ENCODE assay signal across 14 cellular contexts in genomic region chr13:90416519-90416918, GRCh38.
DNase-seq lines count a peak whose midpoint lies in the region; ATAC-seq, FAIRE-seq and TF ChIP-seq lines count a peak whose summit lies in the region.
"Had no signal": no experiment of that assay in that cellular context is flagged by ENCODE, and none has a peak within 500 bp of the region (broad histone marks: within the 10 kb centered on the region; RNA-seq: fewer than 3 reads in every experiment).

No MANE protein-coding gene starts in this region.

- H3K36me3 Mint-ChIP-seq in HFFc6 (ENCODE audit: low read depth) (no peaks in the 10 kb centered on the region), astrocyte (ENCODE audit: low read depth, unreplicated experiment) (no peaks in the 10 kb centered on the region)
- no peaks in the 10 kb centered on the region for H3K36me3 Mint-ChIP-seq in stimulated activated memory B cell treated with anti-CD40 and anti-IgM and Interleukin-4, amounts not matched to agents 10 μg/mL and 1 μg/mL and 100 μg/mL, for 72 hours

- peak; percentile 52 for FAIRE-seq in astrocyte (lab: Jason Lieb, UNC)
- no peak for FAIRE-seq in small intestine (lab: Jason Lieb, UNC)

- H3K4me3 Mint-ChIP-seq in HFFc6 (peak overlapping the region; percentile 44), astrocyte (ENCODE audit: unreplicated experiment) (no peak overlapping the region)
- no peak overlapping the region for H3K4me3 Mint-ChIP-seq in stimulated activated memory B cell treated with anti-CD40 and anti-IgM and Interleukin-4, amounts not matched to agents 10 μg/mL and 1 μg/mL and 100 μg/mL, for 72 hours

- H3K4me1 Mint-ChIP-seq in HFFc6 (ENCODE audit: low read depth) (peaks cover 53% of the 10 kb centered on the region), astrocyte (ENCODE audit: low read depth, unreplicated experiment) (peaks cover 31% of the 10 kb centered on the region)
- H3K4me1 Mint-ChIP-seq in stimulated activated memory B cell treated with anti-CD40 and anti-IgM and Interleukin-4, amounts not matched to agents 10 μg/mL and 1 μg/mL and 100 μg/mL, for 72 hours = no peaks in the 10 kb centered on the region

- no peaks in the 10 kb centered on the region for H3K27me3 ChIP-seq in astrocyte (ENCODE audit: insufficient read depth, low read length)
- H3K27me3 ChIP-seq in small intestine (ENCODE audit: control insufficient read depth in 2 of 2, insufficient read depth in 2 of 2, low read length in 2 of 2) = no peaks in the 10 kb centered on the region
- H3K27me3 ChIP-seq: hepatocyte, Peyer's patch had no signal

- no peaks in the 10 kb centered on the region for H4K20me1 ChIP-seq in astrocyte (ENCODE audit: insufficient read depth, low read length)

- H3K4me1 ChIP-seq in astrocyte (ENCODE audit: insufficient read depth, low read length) = peaks cover 20% of the 10 kb centered on the region
- no peaks in the 10 kb centered on the region for H3K4me1 ChIP-seq in small intestine (ENCODE audit: control insufficient read depth in 2 of 2, insufficient read depth in 1 of 2, low read depth in 1 of 2, low read length in 1 of 2)
- H3K4me1 ChIP-seq: Peyer's patch had no signal

- H3K27me3 Mint-ChIP-seq in HFFc6 (ENCODE audit: insufficient read depth) (no peaks in the 10 kb centered on the region), astrocyte (ENCODE audit: low read depth, unreplicated experiment) (no peaks in the 10 kb centered on the region)
- no peaks in the 10 kb centered on the region for H3K27me3 Mint-ChIP-seq in stimulated activated memory B cell treated with anti-CD40 and anti-IgM and Interleukin-4, amounts not matched to agents 10 μg/mL and 1 μg/mL and 100 μg/mL, for 72 hours
- H3K27me3 Mint-ChIP-seq: progenitor cell of endocrine pancreas had no signal

- peak overlapping the region; percentile 63 for H3K4me2 ChIP-seq in astrocyte (ENCODE audit: low read length)
- H3K4me2 ChIP-seq: hepatocyte had no signal

- no peak for ATAC-seq in GM18517 (IDR thresholded peaks at IDR 0.05; ENCODE audit: unreplicated experiment)
- ATAC-seq in stimulated activated memory B cell treated with anti-CD40 and anti-IgM and Interleukin-4, amounts not matched to agents 10 μg/mL and 1 μg/mL and 100 μg/mL, for 72 hours = no peak
- ATAC-seq: activated naive CD4-positive, alpha-beta T cell treated with anti-CD3 and anti-CD28 coated beads, Interleukin-2, amount 50 U/mL, for 72 hours had no signal

- TF ChIP-seq CTCF in HFFc6 (IDR thresholded peaks at IDR 0.05) (no peak), astrocyte (IDR thresholded peaks at IDR 0.05; ENCODE audit: insufficient read depth, low read depth, low read length) (no peak)

- WGBS in small intestine, 3 donors = 72 to 79% (median 73%) methylated on average over 5 of the region's 5 CpGs

- H3K9me3 ChIP-seq in astrocyte (ENCODE audit: insufficient read depth, low read depth, low read length) (no peaks in the 10 kb centered on the region), small intestine (ENCODE audit: control insufficient read depth, low read depth) (no peaks in the 10 kb centered on the region)
- H3K9me3 ChIP-seq: Peyer's patch had no signal

- H3K27ac Mint-ChIP-seq in HFFc6 (peak overlapping the region; percentile 70), astrocyte (ENCODE audit: unreplicated experiment) (peak overlapping the region; percentile 6)
- H3K27ac Mint-ChIP-seq in stimulated activated memory B cell treated with anti-CD40 and anti-IgM and Interleukin-4, amounts not matched to agents 10 μg/mL and 1 μg/mL and 100 μg/mL, for 72 hours = no peak overlapping the region
- H3K27ac Mint-ChIP-seq: activated naive CD4-positive, alpha-beta T cell treated with anti-CD3 and anti-CD28 coated beads, Interleukin-2, amount 50 U/mL, for 72 hours had no signal

- DNase-seq in HFFc6 (peak; percentile 81), astrocyte (ENCODE audit: low read depth) (peak; percentile 92), islet precursor cell (peak; percentile 80), NCI-H69 (lab: John Stamatoyannopoulos, UW) (no peak), small intestine (no peak)
- DNase-seq: Karpas-422, NCI-H2227 treated with DMSO at 0.1 percent for 48 hours, Peyer's patch, T1000 had no signal

- no peak overlapping the region for H3K9ac ChIP-seq in astrocyte (ENCODE audit: low read length)

- H2AFZ ChIP-seq in astrocyte (ENCODE audit: low read depth, low read length) = peak overlapping the region; percentile 37

- no peaks in the 10 kb centered on the region for H3K79me2 ChIP-seq in astrocyte (ENCODE audit: insufficient read depth, low read length)
- H3K79me2 ChIP-seq: hepatocyte had no signal

- H3K27ac ChIP-seq in astrocyte (ENCODE audit: low read depth, low read length) (peak overlapping the region; percentile 6), small intestine (ENCODE audit: low read depth in 1 of 2, low read length in 1 of 2) (no peak overlapping the region)
- H3K27ac ChIP-seq: Peyer's patch had no signal

- H3K9me3 Mint-ChIP-seq in HFFc6 = no peaks in the 10 kb centered on the region
- H3K9me3 Mint-ChIP-seq in astrocyte (ENCODE audit: unreplicated experiment) = no peaks in the 10 kb centered on the region
- H3K9me3 Mint-ChIP-seq in stimulated activated memory B cell treated with anti-CD40 and anti-IgM and Interleukin-4, amounts not matched to agents 10 μg/mL and 1 μg/mL and 100 μg/mL, for 72 hours = peaks cover 8% of the 10 kb centered on the region

- H3K36me3 ChIP-seq in astrocyte (ENCODE audit: insufficient read depth, low read length) (no peaks in the 10 kb centered on the region), small intestine (ENCODE audit: control insufficient read depth in 2 of 2, insufficient read depth in 2 of 2, low read length in 2 of 2) (no peaks in the 10 kb centered on the region)
- H3K36me3 ChIP-seq: Peyer's patch had no signal

- H3K4me3 ChIP-seq in astrocyte (ENCODE audit: insufficient read depth, low read depth, low read length) (no peak overlapping the region), small intestine (ENCODE audit: low read depth in 1 of 2, low read length in 2 of 2) (no peak overlapping the region)
- H3K4me3 ChIP-seq: hepatocyte, Peyer's patch had no signal

Comparison
In these comparisons a context has a peak if more than half of its experiments do, and no peak if none do; other contexts are left out.
1. DNase-seq: peak in HFFc6 (single experiment), astrocyte (single experiment) and islet precursor cell (single experiment); none in NCI-H69 (single experiment) and small intestine (single experiment).